Comparison of ENCODE assay signal across 8 cellular contexts in the genomic region with DNA sequence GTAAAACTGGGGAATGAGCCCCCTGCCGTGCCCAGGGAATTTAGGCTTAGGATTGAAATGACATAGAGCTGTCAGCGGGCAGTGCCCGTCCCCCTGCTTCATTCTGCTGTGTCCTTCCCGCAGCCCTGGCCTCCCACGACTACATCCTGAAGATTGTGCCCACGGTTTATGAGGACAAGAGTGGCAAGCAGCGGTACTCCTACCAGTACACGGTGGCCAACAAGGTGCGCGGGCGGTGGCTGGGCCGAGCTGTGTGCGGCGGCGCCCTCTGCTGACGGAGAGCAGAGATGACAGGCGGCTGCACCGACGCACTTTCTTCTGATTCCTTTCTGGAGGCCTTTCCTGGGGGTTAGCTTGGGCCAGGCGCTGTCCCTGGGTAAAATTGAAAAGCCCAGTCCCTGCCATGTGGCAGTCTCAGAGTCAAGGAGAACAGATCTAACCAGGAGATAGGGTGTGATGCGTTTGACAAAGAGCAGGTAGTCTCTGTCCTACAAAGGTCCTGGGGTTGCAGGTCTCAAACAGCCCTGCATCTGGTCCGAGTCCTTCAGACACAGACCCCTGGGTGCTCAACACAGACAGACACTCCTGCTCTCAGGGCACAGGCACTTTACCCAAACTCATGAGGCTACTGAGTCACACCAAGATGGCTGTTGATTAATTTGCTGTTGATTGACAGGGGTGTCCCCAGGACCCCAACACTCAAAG. TPM values are rescaled to one million over a fixed set of nuclear protein-coding genes. Genes with fewer than 3 reads are reported as not detected.
DNase-seq lines count a peak whose midpoint lies in the region; ATAC-seq and TF ChIP-seq lines count a peak whose summit lies in the region.

No MANE protein-coding gene starts in this region.

- TF ChIP-seq EP300 in upper lobe of left lung (IDR thresholded peaks at IDR 0.05), result no peak

- intact Hi-C loops in head of caudate nucleus (cut with DNase I), result loop anchor here (2.0 to 5.0 kb wide), 2 partner anchors 160 to 218 kb away; a partner anchor contains a TSS
- intact Hi-C loops in posterior cingulate gyrus (cut with DNase I), result loop anchor here (1.0 to 10.0 kb wide), 4 partner anchors 160 to 468 kb away; no protein-coding TSS in a partner anchor

- H3K27ac ChIP-seq in SJSA1 (peak overlapping the region; percentile 64; the same call in 1 of the 2 replicates), upper lobe of left lung (peak overlapping the region; percentile 68 to 81 (median 78))

- H3K4me1 ChIP-seq in SJSA1 (replicated peaks) (peaks cover 46% of the 10 kb centered on the region), upper lobe of left lung (peaks cover 16 to 23% (median 19%) of the 10 kb centered on the region in 4 donors)

- H3K27me3 ChIP-seq in SJSA1 (replicated peaks), result no peaks in the 10 kb centered on the region
- H3K27me3 ChIP-seq in upper lobe of left lung, result no peaks in the 10 kb centered on the region

- 20 to 35% methylated on average over 11 to 22 of the region's 22 CpGs for WGBS in upper lobe of left lung, 2 donors

- H3K4me3 ChIP-seq in SJSA1 (no peak overlapping the region), upper lobe of left lung (no peak overlapping the region)

- ATAC-seq in GM18517 (IDR thresholded peaks at IDR 0.05; ENCODE audit: unreplicated experiment) (peak; percentile 47), upper lobe of left lung (ENCODE audit: low FRiP score in 2 of 2) (peak; percentile 93 to 94)

- DNase-seq in AG08395 (ENCODE audit: low spot score) (peak; percentile 72), HUDEP-2 (lab: John Stamatoyannopoulos, UW; ENCODE audit: unreplicated experiment in 76 of 76) (peak in 52 of 76 experiments; percentile 3 to 61 (median 35)), SJSA1 (ENCODE audit: low read depth in 1 of 2, low spot score in 2 of 2) (peak; percentile 83 to 85), head of caudate nucleus (peak; percentile 40 to 87 (median 74)), posterior cingulate gyrus (peak; percentile 64 to 97 (median 80)), upper lobe of left lung (peak; percentile 87 to 94)
- peak; percentile 75 for DNase-seq in activated naive CD4-positive, alpha-beta T cell treated with Interleukin-2 at 50 U/mL for 16 hours

- peaks cover 64% of the 10 kb centered on the region for H3K36me3 ChIP-seq in SJSA1
- H3K36me3 ChIP-seq in upper lobe of left lung, result peaks cover 0 to 61% (median 43%) of the 10 kb centered on the region in 4 donors

- TF ChIP-seq POLR2A in upper lobe of left lung (IDR thresholded peaks at IDR 0.05), result no peak

- H3K9me3 ChIP-seq in SJSA1 (replicated peaks) (no peaks in the 10 kb centered on the region), upper lobe of left lung (no peaks in the 10 kb centered on the region)

- peak; percentile 90 to 98 (median 98) for TF ChIP-seq CTCF in upper lobe of left lung (IDR thresholded peaks at IDR 0.05)

RNA-seq across cellular contexts. Expression of a gene that starts 26.8 kb away (rescaled TPM):
- total RNA-seq in SJSA1 (2014; rRNA removed; shearing (Covaris generic)), result 167 and 184 TPM in 2 replicates
- 10 to 100 TPM; 10.5 to 31.0 (median 23.9) TPM for total RNA-seq in upper lobe of left lung

RNA-seq across cellular contexts. Expression of a gene that starts 51.1 kb away (rescaled TPM):
- total RNA-seq in SJSA1 (2014; rRNA removed; shearing (Covaris generic)), result 286 and 291 TPM in 2 replicates
- total RNA-seq in upper lobe of left lung, result 100 to 1,000 TPM in 4 of 6 donors, 10 to 100 TPM in 2; 58.7 to 317 (median 198) TPM

Comparison
In these comparisons a context has a peak if more than half of its experiments do, and no peak if none do; other contexts are left out.
1. DNase-seq: peak in every context shown above with its lines; median percentile 90 in upper lobe of left lung; 84 in SJSA1; 80 in posterior cingulate gyrus; 75 in activated naive CD4-positive, alpha-beta T cell treated with Interleukin-2 at 50 U/mL for 16 hours; 74 in head of caudate nucleus; 72 in AG08395; 35 in HUDEP-2.